Comparison of ENCODE assay signal across 16 cellular contexts in genomic region chr2:43019025-43019367, GRCh38.
DNase-seq lines count a peak whose midpoint lies in the region; ATAC-seq, FAIRE-seq and TF ChIP-seq lines count a peak whose summit lies in the region.
"Had no signal": no experiment of that assay in that cellular context is flagged by ENCODE, and none has a peak within 500 bp of the region (broad histone marks: within the 10 kb centered on the region; RNA-seq: fewer than 3 reads in every experiment).

No MANE protein-coding gene starts in this region.

- H3K4me2 ChIP-seq in DND-41 (ENCODE audit: insufficient read depth, low read length) (no peak overlapping the region), SK-N-SH (no peak overlapping the region)

- no peaks in the 10 kb centered on the region for H3K79me2 ChIP-seq in DND-41 (ENCODE audit: insufficient read depth, low read length)
- H3K79me2 ChIP-seq in SK-N-SH (ENCODE audit: insufficient read depth) = no peaks in the 10 kb centered on the region

- no peaks in the 10 kb centered on the region for H3F3A ChIP-seq in SK-N-SH (replicated peaks; ENCODE audit: insufficient read depth)

- intact Hi-C loops in dorsolateral prefrontal cortex (cut with DNase I) = no loop called here

- H3K9me2 ChIP-seq in SK-N-SH = no peaks in the 10 kb centered on the region

- ATAC-seq in DND-41 (ENCODE audit: insufficient read depth, low read depth) (no peak), lung (ENCODE audit: insufficient read depth, low FRiP score) (no peak)
- ATAC-seq: activated T-cell treated with anti-CD3 and anti-CD28 coated beads, Interleukin-2, amount 50 U/mL, for 72 hours had no signal

- H3K27ac ChIP-seq in DND-41 (ENCODE audit: low read length) (0 out of 2 replicates have a peak overlapping the region, but pooled peaks have one; percentile 1), dorsolateral prefrontal cortex (peak overlapping the region in 38 of 59 donors; percentile 10 to 64 (median 42)), lung (ENCODE audit: low read depth in 1 of 2, low read length in 1 of 2) (peak overlapping the region; percentile 37 to 64), stomach smooth muscle (ENCODE audit: low read length) (peak overlapping the region; percentile 37), SK-N-SH (ENCODE audit: low read depth in 2 of 2, low read length in 1 of 2) (no peak overlapping the region)

- CTCF ChIA-PET in SK-N-SH (lab: Yijun Ruan, JAX) = interaction anchor here (0.6 to 2.8 kb wide), 4 partner anchors 160 to 466 kb away, joined by 3 to 12 read pairs (median 3); no protein-coding TSS in a partner anchor

- FAIRE-seq in RCC 7860 (lab: Jason Lieb, UNC) = no peak

- TF ChIP-seq CTCF in DND-41 (IDR thresholded peaks at IDR 0.05; ENCODE audit: borderline replicate concordance, extremely low read depth, low read length, poor library complexity, severe bottlenecking) = no peak
- no peak for TF ChIP-seq CTCF in dorsolateral prefrontal cortex (IDR thresholded peaks at IDR 0.05 in 54 of 56, conservative IDR thresholded peaks at IDR 0.05 in 2 of 56; ENCODE audit: low read depth in 1 of 56, partially characterized antibody in 56 of 56)
- no peak for TF ChIP-seq CTCF in lung (IDR thresholded peaks at IDR 0.05; ENCODE audit: control extremely low read depth, extremely low read depth)
- TF ChIP-seq CTCF in SK-N-SH (IDR thresholded peaks at IDR 0.05) = no peak

- DNase-seq in DND-41 (no peak), dorsolateral prefrontal cortex (no peak), lung (ENCODE audit: low spot score) (no peak), SK-N-SH (no peak), RCC 7860 (ENCODE audit: low spot score) (no peak)
- DNase-seq in activated effector memory CD4-positive, alpha-beta T cell treated with anti-CD3 and anti-CD28 coated beads, Interleukin-2, amount 50 U/mL, for 16 hours = no peak
- DNase-seq in stimulated activated CD4-positive, alpha-beta T cell treated with anti-CD3 and anti-CD28 coated beads, Interleukin-12 subunit alpha, Interleukin-12 subunit beta, amount 100 ng/mL, for 4 hours = no peak
- DNase-seq: activated CD4-positive, alpha-beta T cell treated with anti-CD3 and anti-CD28 coated beads, Interleukin-2, amount 50 U/mL, for 4 hours; activated T-cell treated with anti-CD3 and anti-CD28 coated beads, Interleukin-2, amount 50 U/mL, for 72 hours; islet precursor cell; MM.1S; NCI-H2029 treated with DMSO at 0.1 percent for 48 hours; NCI-H524 treated with DMSO at 0.1 percent for 48 hours; stimulated activated CD4-positive, alpha-beta T cell treated with anti-CD3 and anti-CD28 coated beads, Interleukin-1b, Interleukin-23, amount 100 ng/mL, for 48 hours had no signal

- H3K36me3 ChIP-seq in DND-41 (ENCODE audit: insufficient read depth, low read length) (no peaks in the 10 kb centered on the region), lung (ENCODE audit: control insufficient read depth in 2 of 2, insufficient read depth in 2 of 2, low read length in 2 of 2) (no peaks in the 10 kb centered on the region), stomach smooth muscle (ENCODE audit: control insufficient read depth in 2 of 2, insufficient read depth in 2 of 2, low read length in 2 of 2) (no peaks in the 10 kb centered on the region), SK-N-SH (replicated peaks in 1 of 2; ENCODE audit: control insufficient read depth in 1 of 2, insufficient read depth in 2 of 2, low read length in 1 of 2) (no peaks in the 10 kb centered on the region)
- H3K36me3 ChIP-seq: adrenal gland had no signal

- WGBS in lung, 2 donors = 56% methylated on average over 5 of the region's 5 CpGs
- WGBS in SK-N-SH (ENCODE audit: low lambda C conversion rate) = 78% methylated on average over 5 of the region's 5 CpGs

- H3K4me3 ChIP-seq in DND-41 (ENCODE audit: low read depth in 1 of 2, low read length in 2 of 2) (no peak overlapping the region), dorsolateral prefrontal cortex (no peak overlapping the region), lung (no peak overlapping the region), stomach smooth muscle (ENCODE audit: low read length in 2 of 2) (no peak overlapping the region), SK-N-SH (ENCODE audit: low read depth in 2 of 2, low read length in 1 of 2) (no peak overlapping the region)
- H3K4me3 ChIP-seq: adrenal gland had no signal

- H3K27me3 ChIP-seq in DND-41 (ENCODE audit: insufficient read depth, low read length, poor library complexity) (no peaks in the 10 kb centered on the region), dorsolateral prefrontal cortex (no peaks in the 10 kb centered on the region), lung (ENCODE audit: control insufficient read depth, insufficient read depth) (no peaks in the 10 kb centered on the region), stomach smooth muscle (ENCODE audit: control insufficient read depth in 1 of 2, insufficient read depth in 2 of 2, low read length in 2 of 2) (no peaks in the 10 kb centered on the region), SK-N-SH (ENCODE audit: insufficient read depth) (no peaks in the 10 kb centered on the region)
- H3K27me3 ChIP-seq: adrenal gland had no signal

- TF ChIP-seq RAD21 in SK-N-SH (IDR thresholded peaks at IDR 0.05; ENCODE audit: low read length) = no peak

- no peak overlapping the region for H2AFZ ChIP-seq in DND-41 (ENCODE audit: low read depth, low read length)
- H2AFZ ChIP-seq in SK-N-SH (ENCODE audit: low read depth) = no peak overlapping the region

- TF ChIP-seq EP300 in SK-N-SH (IDR thresholded peaks at IDR 0.05; ENCODE audit: borderline replicate concordance in 1 of 2, low read depth in 1 of 2, low read length in 1 of 2) = no peak

- H3K9me3 ChIP-seq in DND-41 (ENCODE audit: insufficient read depth, low read length, severe bottlenecking) (peaks cover 7% of the 10 kb centered on the region), lung (ENCODE audit: control insufficient read depth in 2 of 2, insufficient read depth in 1 of 2, low read length in 1 of 2) (peaks cover 0 to 4% of the 10 kb centered on the region in 2 donors), stomach smooth muscle (ENCODE audit: control insufficient read depth in 2 of 2, low read length in 2 of 2) (peaks cover 3 to 4% of the 10 kb centered on the region in 2 donors), SK-N-SH (no peaks in the 10 kb centered on the region)
- H3K9me3 ChIP-seq: adrenal gland had no signal

- H3K4me1 ChIP-seq in DND-41 (ENCODE audit: insufficient read depth, low read length) (peaks cover 19% of the 10 kb centered on the region), lung (ENCODE audit: control insufficient read depth in 2 of 2, insufficient read depth in 2 of 2, low read length in 2 of 2) (peaks cover 0 to 7% of the 10 kb centered on the region in 2 donors), stomach smooth muscle (ENCODE audit: control insufficient read depth, insufficient read depth, low read length) (peaks cover 9% of the 10 kb centered on the region), SK-N-SH (ENCODE audit: control insufficient read depth in 1 of 2, insufficient read depth in 2 of 2, low read depth in 1 of 2, low read length in 1 of 2) (no peaks in the 10 kb centered on the region; a peak in 1 of 4 replicates)

- POLR2A ChIA-PET in SK-N-SH (lab: Yijun Ruan, JAX) = no interaction called here

- H3K9ac ChIP-seq in DND-41 (ENCODE audit: low read depth, low read length) = no peak overlapping the region
- H3K9ac ChIP-seq in stomach smooth muscle (ENCODE audit: low read length in 2 of 2) = no peak overlapping the region
- H3K9ac ChIP-seq in SK-N-SH = no peak overlapping the region

- H4K20me1 ChIP-seq in DND-41 (ENCODE audit: insufficient read depth, low read length) (no peaks in the 10 kb centered on the region), SK-N-SH (ENCODE audit: insufficient read depth) (no peaks in the 10 kb centered on the region)

TF ChIP-seq in SK-N-SH, 30 proteins besides CTCF, POLR2A, EP300 and RAD21 (continues in another document):
- TF ChIP-seq NRF1 (IDR thresholded peaks at IDR 0.05; ENCODE audit: low read depth, low read length) = no peak
- no peak for TF ChIP-seq EZH2phosphoT487 (IDR thresholded peaks at IDR 0.05; ENCODE audit: borderline replicate concordance, low read depth)
- TF ChIP-seq CHD2 (IDR thresholded peaks at IDR 0.05; ENCODE audit: low read length, partially characterized antibody) = no peak
- TF ChIP-seq SIN3A (IDR thresholded peaks at IDR 0.05; ENCODE audit: borderline replicate concordance, low read depth, low read length) = no peak
- no peak for TF ChIP-seq YY1 (IDR thresholded peaks at IDR 0.05; ENCODE audit: low read depth)
- no peak for TF ChIP-seq PBX3 (IDR thresholded peaks at IDR 0.05)
- TF ChIP-seq POLR2AphosphoS5 (IDR thresholded peaks at IDR 0.05; ENCODE audit: low read depth, low read length) = no peak
- TF ChIP-seq JUND (IDR thresholded peaks at IDR 0.05) = no peak
- no peak for TF ChIP-seq ELF1 (IDR thresholded peaks at IDR 0.05)
- TF ChIP-seq MXI1 (IDR thresholded peaks at IDR 0.05; ENCODE audit: low read depth, low read length) = no peak

Comparison
In these comparisons a context has a peak if more than half of its experiments do, and no peak if none do; other contexts are left out.
1. H3K27ac ChIP-seq: peak in DND-41 (single experiment), dorsolateral prefrontal cortex (38 of 59), lung (2 of 2) and stomach smooth muscle (single experiment); none in SK-N-SH (0 of 2).